In the genomic region with DNA sequence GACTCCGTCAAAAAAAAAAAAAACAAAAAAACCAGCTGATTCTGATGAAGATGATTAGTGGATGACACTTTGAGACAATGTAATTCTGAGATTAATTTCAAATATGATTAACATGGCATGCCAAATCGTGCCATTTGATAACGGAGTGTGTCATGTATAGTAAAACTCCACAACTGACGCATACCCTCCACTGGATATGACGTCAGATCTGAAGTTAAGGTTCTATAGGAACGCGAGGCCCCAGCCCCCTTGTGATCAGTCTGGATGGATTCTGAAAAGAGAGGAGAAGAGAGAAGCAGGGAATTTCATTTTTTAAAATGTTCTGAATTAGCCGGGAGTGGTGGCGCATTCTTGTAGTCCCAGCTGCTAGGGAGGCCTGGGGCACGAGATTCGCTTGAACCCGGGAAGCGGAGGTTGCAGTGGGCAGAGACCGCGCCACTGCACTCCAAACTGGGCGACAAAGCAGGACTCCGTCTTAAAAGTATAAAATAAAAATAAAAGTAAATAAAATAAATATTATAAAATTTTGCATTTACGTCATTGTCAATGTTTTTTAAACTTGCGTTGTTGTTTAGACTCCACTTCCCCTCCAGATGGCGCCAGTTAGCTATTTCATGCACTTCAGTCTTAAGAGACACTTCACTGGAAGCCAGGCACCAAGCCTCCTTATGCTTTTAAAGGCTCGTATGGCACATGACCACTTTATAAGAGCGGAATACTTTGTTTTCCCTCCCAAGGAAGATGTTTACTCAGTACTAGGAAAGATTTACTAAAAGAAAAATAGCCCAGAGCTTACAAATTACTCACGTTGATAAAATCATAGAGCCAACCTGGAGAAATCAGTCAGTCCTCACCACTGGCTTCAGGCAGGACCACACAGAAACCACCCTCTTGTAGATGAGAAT, we compare ENCODE assay signal across 8 cellular contexts.
DNase-seq lines count a peak whose midpoint lies in the region; ATAC-seq and TF ChIP-seq lines count a peak whose summit lies in the region.

No MANE protein-coding gene starts in this region.

- no peaks in the 10 kb centered on the region for H3K36me3 ChIP-seq in right lobe of liver

- TF ChIP-seq POLR2A in right lobe of liver (IDR thresholded peaks at IDR 0.05) = no peak

- 43% methylated on average over 21 of the region's 23 CpGs for WGBS in right lobe of liver (ENCODE audit: insufficient coverage, low coverage, low lambda C conversion rate, missing lambda C conversion rate)

- H3K4me3 ChIP-seq in choroid plexus epithelial cell (ENCODE audit: low read depth, low read length) (no peak overlapping the region), right lobe of liver (no peak overlapping the region)

- no peaks in the 10 kb centered on the region for H3K9me3 ChIP-seq in right lobe of liver

- peak; percentile 83 for TF ChIP-seq CTCF in choroid plexus epithelial cell (conservative IDR thresholded peaks at IDR 0.05; ENCODE audit: low read depth, low read length)
- TF ChIP-seq CTCF in right lobe of liver (IDR thresholded peaks at IDR 0.05) = peak; percentile 66 to 83 (median 78)

- DNase-seq in GM03348 (ENCODE audit: low spot score) (peak; percentile 82), NCI-H2227 (lab: John Stamatoyannopoulos, UW; ENCODE audit: unreplicated experiment) (peak; percentile 84), choroid plexus epithelial cell (ENCODE audit: low read depth) (peak; percentile 94), right lobe of liver (peak in 2 of 3 donors; percentile 35 to 71)
- DNase-seq in activated CD4-positive, CD25-positive, alpha-beta regulatory T cell treated with anti-CD3 and anti-CD28 coated beads, Interleukin-2, amount 50 U/mL, for 72 hours = peak; percentile 52
- DNase-seq in stimulated activated CD8-positive, alpha-beta memory T cell treated with anti-CD3 and anti-CD28 coated beads, Interleukin-12 subunit alpha, Interleukin-12 subunit beta, amount 100 ng/mL, for 4 hours (ENCODE audit: low read depth) = peak; percentile 6

- intact Hi-C loops in right lobe of liver (cut with DNase I) = no loop called here

- H3K27ac ChIP-seq in right lobe of liver = no peak overlapping the region

- ATAC-seq in HG03025 (IDR thresholded peaks at IDR 0.05; ENCODE audit: low FRiP score, unreplicated experiment) (peak; percentile 74), right lobe of liver (peak; percentile 76 to 89 (median 80)), HG02884 (IDR thresholded peaks at IDR 0.05; ENCODE audit: unreplicated experiment) (no peak)

- H3K27me3 ChIP-seq in right lobe of liver = no peaks in the 10 kb centered on the region

- no peaks in the 10 kb centered on the region for H3K4me1 ChIP-seq in right lobe of liver

Comparison
In these comparisons a context has a peak if more than half of its experiments do, and no peak if none do; other contexts are left out.
1. DNase-seq: peak in every context shown above with its lines; median percentile 94 in choroid plexus epithelial cell; 84 in NCI-H2227; 82 in GM03348; 53 in right lobe of liver; 52 in activated CD4-positive, CD25-positive, alpha-beta regulatory T cell treated with anti-CD3 and anti-CD28 coated beads, Interleukin-2, amount 50 U/mL, for 72 hours; 6 in stimulated activated CD8-positive, alpha-beta memory T cell treated with anti-CD3 and anti-CD28 coated beads, Interleukin-12 subunit alpha, Interleukin-12 subunit beta, amount 100 ng/mL, for 4 hours.